2 cellular contexts compared by ENCODE assay signal in the genomic region with DNA sequence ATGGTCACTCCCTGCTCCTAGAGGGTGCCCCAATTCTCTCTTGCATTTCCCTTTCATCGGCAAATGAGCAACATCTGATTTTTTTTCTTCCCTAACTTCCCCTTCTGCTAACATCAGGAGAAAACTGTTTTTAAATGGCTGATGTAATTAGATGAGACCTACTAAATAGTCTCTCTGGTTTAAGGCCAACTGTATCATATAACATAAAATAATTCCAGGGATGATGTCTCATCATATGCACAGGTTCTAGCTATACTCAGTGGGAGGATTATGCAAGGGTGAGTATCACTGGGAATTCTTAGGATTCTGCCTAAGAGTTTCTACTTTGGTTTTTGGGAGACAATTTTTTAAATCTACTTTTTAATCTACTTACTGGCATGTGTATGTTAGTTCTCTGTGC.
TF ChIP-seq lines count a peak whose summit lies in the region.

No MANE protein-coding gene starts in this region.

TF ChIP-seq in SK-N-SH treated with all-trans-retinoic acid at 6 μM for 48 hours, 23 proteins besides CTCF, POLR2A, EP300 and RAD21 (continued from another document):
- TF ChIP-seq CREB5 (CRISPR knock-in tag; IDR thresholded peaks at IDR 0.05; ENCODE audit: low read depth) (no peak), ZFP3 (CRISPR knock-in tag; IDR thresholded peaks at IDR 0.05) (no peak), TOX (CRISPR knock-in tag; IDR thresholded peaks at IDR 0.05; ENCODE audit: borderline replicate concordance) (no peak), ZC3H10 (CRISPR knock-in tag; IDR thresholded peaks at IDR 0.05) (no peak), ISL1 (CRISPR knock-in tag; IDR thresholded peaks at IDR 0.05) (no peak), ESRRG (CRISPR knock-in tag; IDR thresholded peaks at IDR 0.05) (no peak), TCF4 (CRISPR knock-in tag; IDR thresholded peaks at IDR 0.05; ENCODE audit: borderline replicate concordance) (no peak)
- TF ChIP-seq, protein P1, sequence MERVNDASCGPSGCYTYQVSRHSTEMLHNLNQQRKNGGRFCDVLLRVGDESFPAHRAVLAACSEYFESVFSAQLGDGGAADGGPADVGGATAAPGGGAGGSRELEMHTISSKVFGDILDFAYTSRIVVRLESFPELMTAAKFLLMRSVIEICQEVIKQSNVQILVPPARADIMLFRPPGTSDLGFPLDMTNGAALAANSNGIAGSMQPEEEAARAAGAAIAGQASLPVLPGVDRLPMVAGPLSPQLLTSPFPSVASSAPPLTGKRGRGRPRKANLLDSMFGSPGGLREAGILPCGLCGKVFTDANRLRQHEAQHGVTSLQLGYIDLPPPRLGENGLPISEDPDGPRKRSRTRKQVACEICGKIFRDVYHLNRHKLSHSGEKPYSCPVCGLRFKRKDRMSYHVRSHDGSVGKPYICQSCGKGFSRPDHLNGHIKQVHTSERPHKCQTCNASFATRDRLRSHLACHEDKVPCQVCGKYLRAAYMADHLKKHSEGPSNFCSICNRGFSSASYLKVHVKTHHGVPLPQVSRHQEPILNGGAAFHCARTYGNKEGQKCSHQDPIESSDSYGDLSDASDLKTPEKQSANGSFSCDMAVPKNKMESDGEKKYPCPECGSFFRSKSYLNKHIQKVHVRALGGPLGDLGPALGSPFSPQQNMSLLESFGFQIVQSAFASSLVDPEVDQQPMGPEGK (CRISPR knock-in tag; IDR thresholded peaks at IDR 0.05; ENCODE audit: borderline replicate concordance): no peak
- TF ChIP-seq, protein P2, sequence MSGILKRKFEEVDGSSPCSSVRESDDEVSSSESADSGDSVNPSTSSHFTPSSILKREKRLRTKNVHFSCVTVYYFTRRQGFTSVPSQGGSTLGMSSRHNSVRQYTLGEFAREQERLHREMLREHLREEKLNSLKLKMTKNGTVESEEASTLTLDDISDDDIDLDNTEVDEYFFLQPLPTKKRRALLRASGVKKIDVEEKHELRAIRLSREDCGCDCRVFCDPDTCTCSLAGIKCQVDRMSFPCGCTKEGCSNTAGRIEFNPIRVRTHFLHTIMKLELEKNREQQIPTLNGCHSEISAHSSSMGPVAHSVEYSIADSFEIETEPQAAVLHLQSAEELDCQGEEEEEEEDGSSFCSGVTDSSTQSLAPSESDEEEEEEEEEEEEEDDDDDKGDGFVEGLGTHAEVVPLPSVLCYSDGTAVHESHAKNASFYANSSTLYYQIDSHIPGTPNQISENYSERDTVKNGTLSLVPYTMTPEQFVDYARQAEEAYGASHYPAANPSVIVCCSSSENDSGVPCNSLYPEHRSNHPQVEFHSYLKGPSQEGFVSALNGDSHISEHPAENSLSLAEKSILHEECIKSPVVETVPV (CRISPR knock-in tag; IDR thresholded peaks at IDR 0.05): no peak

TF ChIP-seq in SK-N-SH, 30 proteins besides CTCF, POLR2A, EP300 and RAD21 (continued from another document):
- TF ChIP-seq, protein P3, sequence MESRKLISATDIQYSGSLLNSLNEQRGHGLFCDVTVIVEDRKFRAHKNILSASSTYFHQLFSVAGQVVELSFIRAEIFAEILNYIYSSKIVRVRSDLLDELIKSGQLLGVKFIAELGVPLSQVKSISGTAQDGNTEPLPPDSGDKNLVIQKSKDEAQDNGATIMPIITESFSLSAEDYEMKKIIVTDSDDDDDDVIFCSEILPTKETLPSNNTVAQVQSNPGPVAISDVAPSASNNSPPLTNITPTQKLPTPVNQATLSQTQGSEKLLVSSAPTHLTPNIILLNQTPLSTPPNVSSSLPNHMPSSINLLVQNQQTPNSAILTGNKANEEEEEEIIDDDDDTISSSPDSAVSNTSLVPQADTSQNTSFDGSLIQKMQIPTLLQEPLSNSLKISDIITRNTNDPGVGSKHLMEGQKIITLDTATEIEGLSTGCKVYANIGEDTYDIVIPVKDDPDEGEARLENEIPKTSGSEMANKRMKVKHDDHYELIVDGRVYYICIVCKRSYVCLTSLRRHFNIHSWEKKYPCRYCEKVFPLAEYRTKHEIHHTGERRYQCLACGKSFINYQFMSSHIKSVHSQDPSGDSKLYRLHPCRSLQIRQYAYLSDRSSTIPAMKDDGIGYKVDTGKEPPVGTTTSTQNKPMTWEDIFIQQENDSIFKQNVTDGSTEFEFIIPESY (IDR thresholded peaks at IDR 0.05; ENCODE audit: borderline replicate concordance, low read depth): no peak
